In the genomic region with DNA sequence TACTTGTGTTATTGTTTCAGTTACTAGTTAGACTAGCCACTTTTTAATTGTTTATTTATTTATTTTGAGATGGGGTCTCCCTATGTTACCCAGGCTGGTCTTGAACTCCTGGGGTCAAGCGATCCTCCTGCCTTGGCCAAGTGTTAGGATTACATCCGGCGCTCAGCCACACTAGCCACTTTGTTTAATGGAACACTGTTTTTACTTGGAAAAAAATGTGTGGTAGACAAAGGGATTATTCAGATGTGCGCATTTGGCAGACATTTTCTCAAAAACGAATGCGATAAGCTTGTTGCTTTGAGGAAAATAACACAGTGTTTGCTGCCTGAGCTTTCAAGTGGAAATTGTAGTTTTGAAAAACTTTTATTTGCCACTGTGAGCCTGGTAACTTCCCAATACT, we compare ENCODE assay signal across 20 cellular contexts. TPM values are rescaled to one million over a fixed set of nuclear protein-coding genes. Genes with fewer than 3 reads are reported as not detected.
A peak's percentile ranks its signal among the peaks of the same experiment; 100 is the strongest.
DNase-seq lines count a peak whose midpoint lies in the region; TF ChIP-seq lines count a peak whose summit lies in the region.
"Had no signal": no experiment of that assay in that cellular context is flagged by ENCODE, and none has a peak within 500 bp of the region (broad histone marks: within the 10 kb centered on the region; RNA-seq: fewer than 3 reads in every experiment).

No MANE protein-coding gene starts in this region.

- H3K4me1 ChIP-seq in mesodermal cell (ENCODE audit: control insufficient read depth, insufficient read depth, low read length, poor library complexity, severe bottlenecking), result no peaks in the 10 kb centered on the region

- no peaks in the 10 kb centered on the region for H3K27me3 Mint-ChIP-seq in CD14-positive monocyte (ENCODE audit: low read depth in 3 of 3)
- H3K27me3 Mint-ChIP-seq: CD8-positive, alpha-beta memory T cell had no signal

- peaks cover 74 to 84% of the 10 kb centered on the region in 2 donors for H3K36me3 Mint-ChIP-seq in CD14-positive monocyte

- H3K27ac ChIP-seq in mesodermal cell (ENCODE audit: low read depth, low read length, severe bottlenecking), result peak overlapping the region; percentile 29
- H3K27ac ChIP-seq in temporal lobe (ENCODE audit: low read depth, low read length), result peak overlapping the region; percentile 65
- H3K27ac ChIP-seq: HL-60 had no signal

- WGBS in mesodermal cell (ENCODE audit: insufficient coverage in 2 of 2), 2 experiments, result 95 to 100% methylated on average over 6 of the region's 6 CpGs

- H3K27ac Mint-ChIP-seq in CD14-positive monocyte, result no peak overlapping the region
- H3K27ac Mint-ChIP-seq: GM23338 had no signal

- peaks cover 90% of the 10 kb centered on the region for H3K36me3 ChIP-seq in mesodermal cell (ENCODE audit: control insufficient read depth, insufficient read depth, low read length)

- H3K4me1 Mint-ChIP-seq in CD14-positive monocyte, result no peaks in the 10 kb centered on the region
- H3K4me1 Mint-ChIP-seq: CD8-positive, alpha-beta memory T cell; GM23338 had no signal

- no peak overlapping the region for H3K4me3 ChIP-seq in mesodermal cell (ENCODE audit: extremely low read depth, insufficient read depth, low read length, poor library complexity, severe bottlenecking)
- H3K4me3 ChIP-seq: GM23338, HAP-1 had no signal

- no peak for TF ChIP-seq CTCF in CD14-positive monocyte (IDR thresholded peaks at IDR 0.05)

- no peaks in the 10 kb centered on the region for H3K9me3 Mint-ChIP-seq in CD14-positive monocyte
- H3K9me3 Mint-ChIP-seq: CD8-positive, alpha-beta memory T cell; GM23338 had no signal

- DNase-seq in COLO829 (ENCODE audit: low spot score) (peak; percentile 71), foreskin melanocyte (peak; percentile 86), RKO (ENCODE audit: low spot score) (no peak), CD14-positive monocyte (ENCODE audit: low spot score) (no peak), SHP77 treated with DMSO at 0.1 percent for 48 hours (lab: John Stamatoyannopoulos, UW) (no peak)
- DNase-seq: 8988T; CD8-positive, alpha-beta memory T cell; KBM-7; MM.1S; NCI-H1048; NCI-H1417 treated with DMSO at 0.1 percent for 48 hours; NCI-H187; NCI-H446; NCI-H526 treated with DMSO at 0.1 percent for 48 hours; Right ventricle myocardium superior had no signal

- H3K4me3 Mint-ChIP-seq in CD14-positive monocyte, result no peak overlapping the region
- H3K4me3 Mint-ChIP-seq: CD8-positive, alpha-beta memory T cell; GM23338 had no signal

- intact Hi-C loops in CD14-positive monocyte (cut with micrococcal nuclease), result no loop called here

- no peaks in the 10 kb centered on the region for H3K9me3 ChIP-seq in mesodermal cell (ENCODE audit: control insufficient read depth, low read length)
- H3K9me3 ChIP-seq: HAP-1 had no signal

RNA-seq across cellular contexts. Expression of gene CTNND1, which starts 51.0 kb away (rescaled TPM):
- 149 TPM for polyA plus RNA-seq in mesodermal cell (2013, experiment 1 of 2)
- 130 TPM for polyA plus RNA-seq in mesodermal cell (2013, experiment 2 of 2)
- total RNA-seq in temporal lobe, result 134 TPM
- polyA plus RNA-seq in CD14-positive monocyte, result 10 to 100 TPM; 10.8 to 13.7 TPM

Comparison
In these comparisons a context has a peak if more than half of its experiments do, and no peak if none do; other contexts are left out.
1. DNase-seq: peak in COLO829 (single experiment) and foreskin melanocyte (single experiment); none in RKO (single experiment), CD14-positive monocyte (single experiment) and SHP77 treated with DMSO at 0.1 percent for 48 hours (single experiment).